Comparison of ENCODE assay signal across 27 cellular contexts in genomic region chr13:56378566-56378965, GRCh38.
"Had no signal": no experiment of that assay in that cellular context is flagged by ENCODE, and none has a peak within 500 bp of the region (broad histone marks: within the 10 kb centered on the region; RNA-seq: fewer than 3 reads in every experiment).

No MANE protein-coding gene starts in this region.

- H3K36me3 Mint-ChIP-seq: stimulated activated memory B cell treated with anti-CD40 and anti-IgM and Interleukin-4, amounts not matched to agents 10 μg/mL and 1 μg/mL and 100 μg/mL, for 72 hours; type B pancreatic cell had no signal

- H3K27ac Mint-ChIP-seq: naive thymus-derived CD8-positive, alpha-beta T cell; nephron; neural progenitor cell; stimulated activated memory B cell treated with anti-CD40 and anti-IgM and Interleukin-4, amounts not matched to agents 10 μg/mL and 1 μg/mL and 100 μg/mL, for 72 hours; stimulated activated naive CD8-positive, alpha-beta T cell treated with anti-CD3 and anti-CD28 coated beads, Interleukin-15, amount 100 ng/mL, for 72 hours; type B pancreatic cell had no signal

- H3K27me3 Mint-ChIP-seq: naive thymus-derived CD8-positive, alpha-beta T cell; stimulated activated memory B cell treated with anti-CD40 and anti-IgM and Interleukin-4, amounts not matched to agents 10 μg/mL and 1 μg/mL and 100 μg/mL, for 72 hours; stimulated activated naive CD8-positive, alpha-beta T cell treated with anti-CD3 and anti-CD28 coated beads, Interleukin-15, amount 100 ng/mL, for 72 hours; type B pancreatic cell had no signal

- H3K36me3 ChIP-seq: left lung, lower lobe of right lung, neural progenitor cell, neutrophil, right atrium auricular region, right lobe of liver, tibial nerve, uterus had no signal

- H3K27me3 ChIP-seq: left lung, neural progenitor cell, neutrophil, right atrium auricular region, right lobe of liver, tibial nerve, uterus had no signal

- H3K4me3 Mint-ChIP-seq: naive thymus-derived CD8-positive, alpha-beta T cell; nephron; neural progenitor cell; stimulated activated memory B cell treated with anti-CD40 and anti-IgM and Interleukin-4, amounts not matched to agents 10 μg/mL and 1 μg/mL and 100 μg/mL, for 72 hours; stimulated activated naive CD8-positive, alpha-beta T cell treated with anti-CD3 and anti-CD28 coated beads, Interleukin-15, amount 100 ng/mL, for 72 hours; type B pancreatic cell had no signal

- H3K4me1 Mint-ChIP-seq: naive thymus-derived CD8-positive, alpha-beta T cell; nephron; neural progenitor cell; stimulated activated memory B cell treated with anti-CD40 and anti-IgM and Interleukin-4, amounts not matched to agents 10 μg/mL and 1 μg/mL and 100 μg/mL, for 72 hours; stimulated activated naive CD8-positive, alpha-beta T cell treated with anti-CD3 and anti-CD28 coated beads, Interleukin-15, amount 100 ng/mL, for 72 hours had no signal

- DNase-seq: kidney glomerular epithelial cell; left colon; left lung; lower lobe of right lung; mammary epithelial cell; mesenchymal stem cell; naive thymus-derived CD8-positive, alpha-beta T cell; occipital lobe; psoas muscle; right lobe of liver; stimulated activated CD4-positive, alpha-beta T cell treated with anti-CD3 and anti-CD28 coated beads, Interleukin-1b, Interleukin-23, amount 100 ng/mL, for 48 hours; stimulated activated CD4-positive, alpha-beta T cell treated with anti-CD3 and anti-CD28 coated beads, Interleukin-2, amount 100 ng/mL, for 48 hours; stimulated activated CD4-positive, alpha-beta T cell treated with anti-CD3 and anti-CD28 coated beads, Interleukin-4, amount 100 ng/mL, for 4 hours; stimulated activated CD8-positive, alpha-beta memory T cell treated with anti-CD3 and anti-CD28 coated beads, Interleukin-4, amount 100 ng/mL, for 48 hours; stimulated activated naive CD4-positive, alpha-beta T cell treated with Interleukin-2 at 50 U/mL for 16 hours; stimulated activated naive CD8-positive, alpha-beta T cell treated with anti-CD3 and anti-CD28 coated beads, Interleukin-15, amount 100 ng/mL, for 72 hours; substantia nigra; uterus had no signal

- H3K4me3 ChIP-seq: left lung, lower lobe of right lung, neural progenitor cell, psoas muscle, right atrium auricular region, right lobe of liver, smooth muscle cell, tibial nerve, uterus had no signal

- FAIRE-seq: keratinocyte had no signal
